In the genomic region with DNA sequence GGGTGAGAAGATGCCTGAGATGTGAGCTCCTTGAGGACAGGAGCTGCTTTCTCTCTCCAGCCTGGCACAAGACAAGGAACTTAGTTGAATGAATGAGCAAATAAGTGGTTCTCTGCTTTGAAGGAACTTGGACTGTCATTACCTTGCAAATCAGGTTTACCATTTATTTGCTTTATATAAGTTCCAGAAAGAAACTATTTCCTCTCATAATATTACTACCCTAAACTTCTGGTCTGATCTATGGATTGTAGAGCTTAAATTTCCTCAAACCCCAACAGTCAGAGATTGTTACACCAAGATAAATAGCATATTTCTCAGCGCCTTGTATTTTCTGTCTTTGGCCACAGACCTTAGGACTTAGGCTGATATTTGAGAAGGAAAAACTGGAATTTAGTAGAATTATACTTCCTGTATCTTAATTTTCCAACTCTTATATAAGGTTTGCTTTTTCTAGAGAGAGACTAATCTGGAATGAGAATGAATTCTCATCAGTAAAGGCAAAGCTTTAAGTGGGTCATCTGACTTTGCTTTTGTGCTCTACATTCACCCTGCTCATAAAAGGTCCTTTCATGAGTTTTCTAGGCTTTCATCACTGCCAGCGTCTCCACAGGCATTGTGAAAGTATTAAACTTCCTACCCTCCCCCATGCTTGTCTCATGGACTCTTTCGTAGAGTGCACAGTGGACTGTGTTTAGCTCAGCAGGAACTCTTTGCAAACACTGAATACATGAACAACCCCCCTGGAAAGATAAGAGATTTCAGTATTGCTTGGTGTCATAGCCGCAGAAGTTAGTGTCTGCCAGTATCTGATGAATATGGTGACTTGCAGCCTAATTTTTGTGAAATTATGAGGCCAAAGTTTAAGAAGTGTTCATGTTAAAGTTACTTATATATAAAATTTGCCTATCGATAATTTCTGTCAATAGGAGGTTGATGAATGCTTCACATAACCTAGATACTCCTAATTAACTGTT, we compare ENCODE assay signal across 2 cellular contexts.
A peak's percentile ranks its signal among the peaks of the same experiment; 100 is the strongest.
TF ChIP-seq lines count a peak whose summit lies in the region.

No MANE protein-coding gene starts in this region.

TF ChIP-seq in K562, 482 proteins besides CTCF, POLR2A, EP300 and RAD21 (continued from another document and continues in another):
- TF ChIP-seq, protein P1, sequence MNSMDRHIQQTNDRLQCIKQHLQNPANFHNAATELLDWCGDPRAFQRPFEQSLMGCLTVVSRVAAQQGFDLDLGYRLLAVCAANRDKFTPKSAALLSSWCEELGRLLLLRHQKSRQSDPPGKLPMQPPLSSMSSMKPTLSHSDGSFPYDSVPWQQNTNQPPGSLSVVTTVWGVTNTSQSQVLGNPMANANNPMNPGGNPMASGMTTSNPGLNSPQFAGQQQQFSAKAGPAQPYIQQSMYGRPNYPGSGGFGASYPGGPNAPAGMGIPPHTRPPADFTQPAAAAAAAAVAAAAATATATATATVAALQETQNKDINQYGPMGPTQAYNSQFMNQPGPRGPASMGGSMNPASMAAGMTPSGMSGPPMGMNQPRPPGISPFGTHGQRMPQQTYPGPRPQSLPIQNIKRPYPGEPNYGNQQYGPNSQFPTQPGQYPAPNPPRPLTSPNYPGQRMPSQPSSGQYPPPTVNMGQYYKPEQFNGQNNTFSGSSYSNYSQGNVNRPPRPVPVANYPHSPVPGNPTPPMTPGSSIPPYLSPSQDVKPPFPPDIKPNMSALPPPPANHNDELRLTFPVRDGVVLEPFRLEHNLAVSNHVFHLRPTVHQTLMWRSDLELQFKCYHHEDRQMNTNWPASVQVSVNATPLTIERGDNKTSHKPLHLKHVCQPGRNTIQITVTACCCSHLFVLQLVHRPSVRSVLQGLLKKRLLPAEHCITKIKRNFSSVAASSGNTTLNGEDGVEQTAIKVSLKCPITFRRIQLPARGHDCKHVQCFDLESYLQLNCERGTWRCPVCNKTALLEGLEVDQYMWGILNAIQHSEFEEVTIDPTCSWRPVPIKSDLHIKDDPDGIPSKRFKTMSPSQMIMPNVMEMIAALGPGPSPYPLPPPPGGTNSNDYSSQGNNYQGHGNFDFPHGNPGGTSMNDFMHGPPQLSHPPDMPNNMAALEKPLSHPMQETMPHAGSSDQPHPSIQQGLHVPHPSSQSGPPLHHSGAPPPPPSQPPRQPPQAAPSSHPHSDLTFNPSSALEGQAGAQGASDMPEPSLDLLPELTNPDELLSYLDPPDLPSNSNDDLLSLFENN (IDR thresholded peaks at IDR 0.05; ENCODE audit: low read depth in 2 of 2, low read length in 2 of 2): no peak
- no peak for TF ChIP-seq KHSRP (IDR thresholded peaks at IDR 0.05)
- TF ChIP-seq, protein P2, sequence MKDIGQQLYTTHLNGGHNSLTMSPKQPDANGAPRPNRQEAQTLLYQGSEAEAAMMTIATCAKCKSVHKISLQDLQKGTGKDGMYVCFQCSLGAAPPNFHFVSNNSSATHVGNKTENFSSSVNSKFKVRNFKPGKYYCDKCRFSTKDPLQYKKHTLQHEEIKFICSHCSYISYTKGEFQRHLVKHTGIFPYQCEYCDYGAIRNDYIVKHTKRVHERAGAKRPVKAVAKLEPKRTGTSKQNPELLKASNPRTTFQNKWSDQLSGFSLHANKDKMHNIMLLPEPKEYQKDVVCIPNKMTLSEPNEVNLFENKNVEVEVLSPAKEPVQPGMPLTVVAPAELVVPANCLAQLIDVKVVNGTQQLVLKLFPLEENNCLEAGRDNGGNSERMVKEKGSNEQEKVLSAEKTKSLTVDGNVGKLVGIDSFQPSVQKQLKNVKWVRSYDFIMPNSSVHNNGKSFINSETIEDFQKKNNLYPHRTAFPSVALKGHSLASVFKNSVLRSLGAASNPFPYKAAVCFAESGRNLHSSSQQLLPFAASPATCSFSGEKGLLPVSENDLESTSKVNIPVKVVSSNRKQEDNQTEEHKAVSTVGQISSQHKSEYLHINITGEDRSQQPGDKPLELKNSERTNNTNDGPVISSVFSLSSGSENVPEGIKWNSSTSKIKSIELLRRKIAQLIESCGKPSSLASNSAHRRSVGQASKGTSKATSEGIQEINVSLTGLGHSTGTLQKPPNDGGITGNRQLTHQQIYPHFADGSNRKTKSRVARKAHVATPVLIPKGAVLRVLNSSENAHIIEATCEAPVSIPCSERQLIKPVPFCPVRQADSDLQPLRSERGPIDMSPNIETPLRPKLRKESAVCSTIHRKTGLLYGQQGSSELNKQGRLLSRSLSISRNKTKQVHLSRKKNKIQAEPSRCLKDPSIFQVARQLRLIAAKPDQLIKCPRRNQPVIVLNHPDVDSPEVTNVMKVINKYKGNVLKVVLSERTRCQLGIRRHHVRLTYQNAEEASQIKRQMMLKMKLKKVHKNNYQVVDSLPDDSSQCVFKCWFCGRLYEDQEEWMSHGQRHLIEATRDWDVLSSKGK (CRISPR knock-in tag; IDR thresholded peaks at IDR 0.05): no peak
- no peak for TF ChIP-seq TOE1 (IDR thresholded peaks at IDR 0.05; ENCODE audit: borderline replicate concordance)
- TF ChIP-seq TOE1 (CRISPR knock-in tag; IDR thresholded peaks at IDR 0.05; ENCODE audit: borderline replicate concordance, low read depth): no peak
- peak in 1 of 2 experiments; percentile 20; a peak in 1 of 4 replicates for TF ChIP-seq NRF1 (conservative IDR thresholded peaks at IDR 0.05 in 1 of 2, IDR thresholded peaks at IDR 0.05 in 1 of 2)
- TF ChIP-seq TAF9B (IDR thresholded peaks at IDR 0.05; ENCODE audit: partially characterized antibody): no peak
- no peak for TF ChIP-seq NFXL1 (CRISPR knock-in tag; IDR thresholded peaks at IDR 0.05)
- no peak for TF ChIP-seq IRF1 (CRISPR knock-in tag; IDR thresholded peaks at IDR 0.05; ENCODE audit: borderline replicate concordance)
- TF ChIP-seq CBX1 (IDR thresholded peaks at IDR 0.05; ENCODE audit: low read depth): no peak
- TF ChIP-seq MEF2A (IDR thresholded peaks at IDR 0.05; ENCODE audit: control insufficient read depth, low read depth, low read length): no peak
- TF ChIP-seq, protein P3, sequence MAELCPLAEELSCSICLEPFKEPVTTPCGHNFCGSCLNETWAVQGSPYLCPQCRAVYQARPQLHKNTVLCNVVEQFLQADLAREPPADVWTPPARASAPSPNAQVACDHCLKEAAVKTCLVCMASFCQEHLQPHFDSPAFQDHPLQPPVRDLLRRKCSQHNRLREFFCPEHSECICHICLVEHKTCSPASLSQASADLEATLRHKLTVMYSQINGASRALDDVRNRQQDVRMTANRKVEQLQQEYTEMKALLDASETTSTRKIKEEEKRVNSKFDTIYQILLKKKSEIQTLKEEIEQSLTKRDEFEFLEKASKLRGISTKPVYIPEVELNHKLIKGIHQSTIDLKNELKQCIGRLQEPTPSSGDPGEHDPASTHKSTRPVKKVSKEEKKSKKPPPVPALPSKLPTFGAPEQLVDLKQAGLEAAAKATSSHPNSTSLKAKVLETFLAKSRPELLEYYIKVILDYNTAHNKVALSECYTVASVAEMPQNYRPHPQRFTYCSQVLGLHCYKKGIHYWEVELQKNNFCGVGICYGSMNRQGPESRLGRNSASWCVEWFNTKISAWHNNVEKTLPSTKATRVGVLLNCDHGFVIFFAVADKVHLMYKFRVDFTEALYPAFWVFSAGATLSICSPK (IDR thresholded peaks at IDR 0.05; ENCODE audit: borderline replicate concordance): no peak
- TF ChIP-seq YBX1 (IDR thresholded peaks at IDR 0.05): no peak
- TF ChIP-seq ZNF24 (IDR thresholded peaks at IDR 0.05): peak; percentile 96
- no peak for TF ChIP-seq TFAM (CRISPR knock-in tag; conservative IDR thresholded peaks at IDR 0.05)
- no peak for TF ChIP-seq RBM15 (IDR thresholded peaks at IDR 0.05; ENCODE audit: insufficient read depth, low read length)
- TF ChIP-seq CBX5 (IDR thresholded peaks at IDR 0.05; ENCODE audit: borderline replicate concordance, low read depth): no peak

TF ChIP-seq in HepG2, 621 proteins besides CTCF, POLR2A, EP300 and RAD21 (continued from another document and continues in another):
- TF ChIP-seq ARID2 (CRISPR knock-in tag; IDR thresholded peaks at IDR 0.05; ENCODE audit: borderline replicate concordance) (peak; percentile 83; the same call in 1 of the 2 replicates), REL (CRISPR knock-in tag; conservative IDR thresholded peaks at IDR 0.05) (no peak), RBAK (CRISPR knock-in tag; IDR thresholded peaks at IDR 0.05) (no peak), MXD4 (CRISPR knock-in tag; IDR thresholded peaks at IDR 0.05) (peak; percentile 68; the same call in 1 of the 2 replicates), BHLHE40 (IDR thresholded peaks at IDR 0.05; ENCODE audit: low read length) (no peak), TOE1 (CRISPR knock-in tag; IDR thresholded peaks at IDR 0.05) (peak; percentile 91; the same call in 1 of the 2 replicates), ZNF619 (CRISPR knock-in tag; IDR thresholded peaks at IDR 0.05) (no peak), ARHGAP35 (CRISPR knock-in tag; IDR thresholded peaks at IDR 0.05; ENCODE audit: borderline replicate concordance) (no peak), FOXK1 (CRISPR knock-in tag; IDR thresholded peaks at IDR 0.05; ENCODE audit: borderline replicate concordance, low read depth) (peak; percentile 90; the same call in 1 of the 2 replicates), ATRX (CRISPR knock-in tag; IDR thresholded peaks at IDR 0.05; ENCODE audit: borderline replicate concordance) (no peak), ZNF383 (CRISPR knock-in tag; IDR thresholded peaks at IDR 0.05; ENCODE audit: borderline replicate concordance) (no peak), ARNT2 (CRISPR knock-in tag; IDR thresholded peaks at IDR 0.05; ENCODE audit: low read depth) (no peak; the same call in 1 of the 2 replicates), FOXP1 (IDR thresholded peaks at IDR 0.05) (no peak), FOXP1 (CRISPR knock-in tag; IDR thresholded peaks at IDR 0.05) (peak; percentile 85), HNF1B (CRISPR knock-in tag; IDR thresholded peaks at IDR 0.05) (peak; percentile 52; the same call in 1 of the 2 replicates), ZNF883 (CRISPR knock-in tag; IDR thresholded peaks at IDR 0.05; ENCODE audit: not compliant biosample characterization) (no peak), SUZ12 (IDR thresholded peaks at IDR 0.05; ENCODE audit: low read depth, low read length) (no peak), AGO1 (IDR thresholded peaks at IDR 0.05; ENCODE audit: low read depth, low read length, poor library complexity, severe bottlenecking) (no peak), REXO4 (CRISPR knock-in tag; IDR thresholded peaks at IDR 0.05; ENCODE audit: borderline replicate concordance) (no peak), SAP130 (CRISPR knock-in tag; IDR thresholded peaks at IDR 0.05; ENCODE audit: low read depth) (peak; percentile 95), ZNF775 (CRISPR knock-in tag; IDR thresholded peaks at IDR 0.05; ENCODE audit: borderline replicate concordance) (no peak), TRIM24 (CRISPR knock-in tag; IDR thresholded peaks at IDR 0.05) (no peak), FOXM1 (CRISPR knock-in tag; IDR thresholded peaks at IDR 0.05) (no peak), U2AF2 (IDR thresholded peaks at IDR 0.05; ENCODE audit: low read depth, low read length) (no peak), PPARG (CRISPR knock-in tag; conservative IDR thresholded peaks at IDR 0.05) (peak; percentile 80), PHF20 (CRISPR knock-in tag; IDR thresholded peaks at IDR 0.05) (no peak), IKZF1 (IDR thresholded peaks at IDR 0.05) (no peak), WIZ (CRISPR knock-in tag; IDR thresholded peaks at IDR 0.05) (no peak)
- TF ChIP-seq, protein P4, sequence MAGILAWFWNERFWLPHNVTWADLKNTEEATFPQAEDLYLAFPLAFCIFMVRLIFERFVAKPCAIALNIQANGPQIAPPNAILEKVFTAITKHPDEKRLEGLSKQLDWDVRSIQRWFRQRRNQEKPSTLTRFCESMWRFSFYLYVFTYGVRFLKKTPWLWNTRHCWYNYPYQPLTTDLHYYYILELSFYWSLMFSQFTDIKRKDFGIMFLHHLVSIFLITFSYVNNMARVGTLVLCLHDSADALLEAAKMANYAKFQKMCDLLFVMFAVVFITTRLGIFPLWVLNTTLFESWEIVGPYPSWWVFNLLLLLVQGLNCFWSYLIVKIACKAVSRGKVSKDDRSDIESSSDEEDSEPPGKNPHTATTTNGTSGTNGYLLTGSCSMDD (CRISPR knock-in tag; IDR thresholded peaks at IDR 0.05): no peak
- TF ChIP-seq, protein P5, sequence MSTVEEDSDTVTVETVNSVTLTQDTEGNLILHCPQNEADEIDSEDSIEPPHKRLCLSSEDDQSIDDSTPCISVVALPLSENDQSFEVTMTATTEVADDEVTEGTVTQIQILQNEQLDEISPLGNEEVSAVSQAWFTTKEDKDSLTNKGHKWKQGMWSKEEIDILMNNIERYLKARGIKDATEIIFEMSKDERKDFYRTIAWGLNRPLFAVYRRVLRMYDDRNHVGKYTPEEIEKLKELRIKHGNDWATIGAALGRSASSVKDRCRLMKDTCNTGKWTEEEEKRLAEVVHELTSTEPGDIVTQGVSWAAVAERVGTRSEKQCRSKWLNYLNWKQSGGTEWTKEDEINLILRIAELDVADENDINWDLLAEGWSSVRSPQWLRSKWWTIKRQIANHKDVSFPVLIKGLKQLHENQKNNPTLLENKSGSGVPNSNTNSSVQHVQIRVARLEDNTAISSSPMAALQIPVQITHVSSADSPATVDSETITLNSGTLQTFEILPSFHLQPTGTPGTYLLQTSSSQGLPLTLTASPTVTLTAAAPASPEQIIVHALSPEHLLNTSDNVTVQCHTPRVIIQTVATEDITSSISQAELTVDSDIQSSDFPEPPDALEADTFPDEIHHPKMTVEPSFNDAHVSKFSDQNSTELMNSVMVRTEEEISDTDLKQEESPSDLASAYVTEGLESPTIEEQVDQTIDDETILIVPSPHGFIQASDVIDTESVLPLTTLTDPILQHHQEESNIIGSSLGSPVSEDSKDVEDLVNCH (CRISPR knock-in tag; IDR thresholded peaks at IDR 0.05): no peak
